1 cellular context compared by ENCODE assay signal in genomic region chr11:61868601-61869476, GRCh38.
TF ChIP-seq lines count a peak whose summit lies in the region.

No MANE protein-coding gene starts in this region.

TF ChIP-seq in K562, 482 proteins besides CTCF, POLR2A, EP300 and RAD21:
- TF ChIP-seq DDX20 (tag; IDR thresholded peaks at IDR 0.05; ENCODE audit: low read depth): no peak
- TF ChIP-seq ZNF511 (CRISPR knock-in tag; IDR thresholded peaks at IDR 0.05): no peak
- TF ChIP-seq, protein P1, sequence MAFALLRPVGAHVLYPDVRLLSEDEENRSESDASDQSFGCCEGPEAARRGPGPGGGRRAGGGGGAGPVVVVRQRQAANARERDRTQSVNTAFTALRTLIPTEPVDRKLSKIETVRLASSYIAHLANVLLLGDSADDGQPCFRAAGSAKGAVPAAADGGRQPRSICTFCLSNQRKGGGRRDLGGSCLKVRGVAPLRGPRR (CRISPR knock-in tag; IDR thresholded peaks at IDR 0.05): peak; percentile 25; the same call in 1 of the 2 replicates
- TF ChIP-seq KLF10 (CRISPR knock-in tag; IDR thresholded peaks at IDR 0.05): no peak
- no peak for TF ChIP-seq MEIS2 (IDR thresholded peaks at IDR 0.05; ENCODE audit: partially characterized antibody)
- TF ChIP-seq SUPT5H (IDR thresholded peaks at IDR 0.05): no peak
- TF ChIP-seq, protein P2, sequence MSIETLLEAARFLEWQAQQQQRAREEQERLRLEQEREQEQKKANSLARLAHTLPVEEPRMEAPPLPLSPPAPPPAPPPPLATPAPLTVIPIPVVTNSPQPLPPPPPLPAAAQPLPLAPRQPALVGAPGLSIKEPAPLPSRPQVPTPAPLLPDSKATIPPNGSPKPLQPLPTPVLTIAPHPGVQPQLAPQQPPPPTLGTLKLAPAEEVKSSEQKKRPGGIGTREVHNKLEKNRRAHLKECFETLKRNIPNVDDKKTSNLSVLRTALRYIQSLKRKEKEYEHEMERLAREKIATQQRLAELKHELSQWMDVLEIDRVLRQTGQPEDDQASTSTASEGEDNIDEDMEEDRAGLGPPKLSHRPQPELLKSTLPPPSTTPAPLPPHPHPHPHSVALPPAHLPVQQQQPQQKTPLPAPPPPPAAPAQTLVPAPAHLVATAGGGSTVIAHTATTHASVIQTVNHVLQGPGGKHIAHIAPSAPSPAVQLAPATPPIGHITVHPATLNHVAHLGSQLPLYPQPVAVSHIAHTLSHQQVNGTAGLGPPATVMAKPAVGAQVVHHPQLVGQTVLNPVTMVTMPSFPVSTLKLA (conservative IDR thresholded peaks at IDR 0.05): no peak
- 0 out of 2 replicates have a peak, but pooled peaks have one; percentile 11 for TF ChIP-seq NFIC (IDR thresholded peaks at IDR 0.05)
- TF ChIP-seq ZNF445 (CRISPR knock-in tag; IDR thresholded peaks at IDR 0.05; ENCODE audit: low read depth): 0 out of 2 replicates have a peak, but pooled peaks have one; percentile 13
- TF ChIP-seq, protein P3, sequence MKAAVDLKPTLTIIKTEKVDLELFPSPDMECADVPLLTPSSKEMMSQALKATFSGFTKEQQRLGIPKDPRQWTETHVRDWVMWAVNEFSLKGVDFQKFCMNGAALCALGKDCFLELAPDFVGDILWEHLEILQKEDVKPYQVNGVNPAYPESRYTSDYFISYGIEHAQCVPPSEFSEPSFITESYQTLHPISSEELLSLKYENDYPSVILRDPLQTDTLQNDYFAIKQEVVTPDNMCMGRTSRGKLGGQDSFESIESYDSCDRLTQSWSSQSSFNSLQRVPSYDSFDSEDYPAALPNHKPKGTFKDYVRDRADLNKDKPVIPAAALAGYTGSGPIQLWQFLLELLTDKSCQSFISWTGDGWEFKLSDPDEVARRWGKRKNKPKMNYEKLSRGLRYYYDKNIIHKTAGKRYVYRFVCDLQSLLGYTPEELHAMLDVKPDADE (conservative IDR thresholded peaks at IDR 0.05; ENCODE audit: control insufficient read depth, low read depth, low read length): 0 out of 2 replicates have a peak, but pooled peaks have one; percentile 28
TF ChIP-seq in K562: peak in this region for 4.
